ENCODE assay signal across 8 cellular contexts in the genomic region with DNA sequence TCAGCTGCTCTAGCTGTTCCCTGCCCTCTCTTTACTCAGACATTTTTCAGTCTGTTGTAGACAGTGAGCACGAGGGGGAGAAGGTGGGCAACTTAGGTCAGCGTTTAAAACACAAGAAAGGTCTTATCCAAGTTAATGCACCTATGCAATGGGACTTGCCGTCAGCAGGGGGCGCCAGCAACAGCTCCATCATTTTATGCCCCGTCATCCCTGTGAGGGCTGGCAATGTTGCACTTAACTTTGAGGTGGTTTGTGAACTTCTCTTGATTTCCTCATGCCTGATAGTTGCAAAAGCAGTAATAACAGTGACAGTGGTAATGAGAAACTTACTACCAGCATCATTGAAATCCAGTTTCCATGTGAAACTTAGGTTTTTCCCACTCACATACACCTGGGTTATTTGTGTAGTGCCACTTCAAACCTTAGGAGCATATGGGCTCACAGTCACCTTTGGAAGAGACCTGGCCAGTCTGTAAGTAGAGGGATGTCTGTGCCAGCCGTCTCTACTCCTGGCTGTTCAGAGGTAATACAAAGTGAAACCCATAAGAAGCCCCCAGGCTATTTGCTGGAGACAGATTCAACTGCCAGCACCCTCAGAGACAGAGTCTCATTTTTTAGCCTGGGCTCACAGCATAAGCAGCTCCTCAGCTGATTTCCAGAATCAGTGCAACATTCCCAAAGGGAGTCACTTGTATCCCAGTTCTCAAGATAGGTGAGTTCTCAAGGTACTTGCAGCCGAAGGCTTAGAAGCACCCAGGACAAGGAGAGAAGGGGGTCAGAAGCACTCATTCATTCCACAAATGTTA. TPM values are rescaled to one million over a fixed set of nuclear protein-coding genes. Genes with fewer than 3 reads are reported as not detected.
DNase-seq lines count a peak whose midpoint lies in the region; ATAC-seq, FAIRE-seq and TF ChIP-seq lines count a peak whose summit lies in the region.

No MANE protein-coding gene starts in this region.

- no peak overlapping the region for H3K27ac ChIP-seq in CD4-positive, CD25-positive, alpha-beta regulatory T cell (ENCODE audit: insufficient read depth, low read length, poor library complexity, severe bottlenecking)
- H3K27ac ChIP-seq in GM23248 (peak overlapping the region; percentile 99), lung (ENCODE audit: low read depth in 1 of 2, low read length in 1 of 2) (peak overlapping the region; percentile 55 to 68)

- no peak overlapping the region for H2AFZ ChIP-seq in GM23248

- 19 to 20% methylated on average over 7 of the region's 7 CpGs for WGBS in GM23248 (ENCODE audit: low coverage in 1 of 2, low lambda C conversion rate in 2 of 2, missing lambda C conversion rate in 2 of 2), 2 experiments
- 22 to 24% methylated on average over 7 of the region's 7 CpGs for WGBS in lung, 2 donors

- no peak for FAIRE-seq in RCC 7860 (lab: Jason Lieb, UNC)

- H3K4me3 ChIP-seq in CD4-positive, CD25-positive, alpha-beta regulatory T cell (ENCODE audit: low read depth, low read length) = no peak overlapping the region
- H3K4me3 ChIP-seq in GM23248 (0 out of 2 replicates have a peak overlapping the region, but pooled peaks have one; percentile 13), lung (no peak overlapping the region)

- no peaks in the 10 kb centered on the region for H3K9me3 ChIP-seq in CD4-positive, CD25-positive, alpha-beta regulatory T cell (ENCODE audit: control insufficient read depth in 2 of 2, low read length in 2 of 2)
- no peaks in the 10 kb centered on the region for H3K9me3 ChIP-seq in GM23248 (ENCODE audit: low read depth)
- H3K9me3 ChIP-seq in lung (ENCODE audit: control insufficient read depth in 2 of 2, insufficient read depth in 1 of 2, low read length in 1 of 2) = no peaks in the 10 kb centered on the region

- ATAC-seq in CD4-positive, CD25-positive, alpha-beta regulatory T cell (ENCODE audit: low read depth in 2 of 2) = peak; percentile 65 to 71
- peak; percentile 59 for ATAC-seq in lung (ENCODE audit: insufficient read depth, low FRiP score)

- H3K36me3 ChIP-seq in CD4-positive, CD25-positive, alpha-beta regulatory T cell (ENCODE audit: control insufficient read depth, insufficient read depth, low read length) = peaks cover 27% of the 10 kb centered on the region
- H3K36me3 ChIP-seq in GM23248 (ENCODE audit: low read depth) (peaks cover 25% of the 10 kb centered on the region), lung (ENCODE audit: control insufficient read depth in 2 of 2, insufficient read depth in 2 of 2, low read length in 2 of 2) (peaks cover 11 to 33% of the 10 kb centered on the region in 2 donors)

- peaks cover 0 to 10% (median 7%) of the 10 kb centered on the region in 4 donors for H3K4me1 Mint-ChIP-seq in CD4-positive, CD25-positive, alpha-beta regulatory T cell
- H3K4me1 Mint-ChIP-seq in dendritic cell treated with granulocyte-macrophage colony-stimulating factor and Interleukin-4, amounts not matched to agents 40 ng/mL and 50 ng/mL, for 4 days (ENCODE audit: low read depth) = peaks cover 13% of the 10 kb centered on the region

- in situ Hi-C loops in GM23248 (cut with MboI) = no loop called here

- no peaks in the 10 kb centered on the region for H3K27me3 ChIP-seq in CD4-positive, CD25-positive, alpha-beta regulatory T cell (ENCODE audit: control insufficient read depth, insufficient read depth, low read length)
- H3K27me3 ChIP-seq in GM23248 (replicated peaks; ENCODE audit: insufficient read depth) (no peaks in the 10 kb centered on the region), lung (ENCODE audit: control insufficient read depth, insufficient read depth) (no peaks in the 10 kb centered on the region)

- no peaks in the 10 kb centered on the region for H3K9me2 ChIP-seq in GM23248 (ENCODE audit: insufficient read depth)

- H3K27ac Mint-ChIP-seq in CD4-positive, CD25-positive, alpha-beta regulatory T cell = peak overlapping the region in 2 of 3 donors; percentile 35 to 91
- H3K27ac Mint-ChIP-seq in dendritic cell treated with granulocyte-macrophage colony-stimulating factor and Interleukin-4, amounts not matched to agents 40 ng/mL and 50 ng/mL, for 4 days = peak overlapping the region; percentile 50

- peak overlapping the region; percentile 89 for H3K9ac ChIP-seq in GM23248

- peak; percentile 58 to 85 (median 75) for DNase-seq in CD4-positive, CD25-positive, alpha-beta regulatory T cell
- peak; percentile 95 for DNase-seq in GM23248
- peak; percentile 56 for DNase-seq in NCI-H345 treated with DMSO at 0.1 percent for 48 hours (lab: John Stamatoyannopoulos, UW; ENCODE audit: unreplicated experiment)
- peak; percentile 63 to 64 for DNase-seq in activated CD4-positive, alpha-beta T cell treated with anti-CD3 and anti-CD28 coated beads, Interleukin-2, amount 50 U/mL, for 24 hours (ENCODE audit: low read depth in 1 of 2, low spot score in 1 of 2)
- peak; percentile 78 for DNase-seq in lung (ENCODE audit: low spot score)
- peak; percentile 55 for DNase-seq in stimulated activated CD8-positive, alpha-beta memory T cell treated with anti-CD3 and anti-CD28 coated beads, Interleukin-15, amount 100 ng/mL, for 1 hour (ENCODE audit: low read depth)
- DNase-seq in RCC 7860 (ENCODE audit: low spot score) = no peak

- intact Hi-C loops in dendritic cell treated with granulocyte-macrophage colony-stimulating factor and Interleukin-4, amounts not matched to agents 40 ng/mL and 50 ng/mL, for 4 days (cut with micrococcal nuclease) = no loop called here

- H3K9me3 Mint-ChIP-seq in CD4-positive, CD25-positive, alpha-beta regulatory T cell = no peaks in the 10 kb centered on the region
- H3K9me3 Mint-ChIP-seq in dendritic cell treated with granulocyte-macrophage colony-stimulating factor and Interleukin-4, amounts not matched to agents 40 ng/mL and 50 ng/mL, for 4 days = no peaks in the 10 kb centered on the region

- peaks cover 16% of the 10 kb centered on the region; the same call in 1 of the 2 replicates for H3K79me2 ChIP-seq in GM23248 (ENCODE audit: insufficient read depth)

- H3F3A ChIP-seq in GM23248 (ENCODE audit: insufficient read depth) = peaks cover 68% of the 10 kb centered on the region

- no peaks in the 10 kb centered on the region for H4K20me1 ChIP-seq in GM23248 (ENCODE audit: insufficient read depth)

- H3K4me3 Mint-ChIP-seq in CD4-positive, CD25-positive, alpha-beta regulatory T cell = peak overlapping the region in 1 of 4 donors; percentile 29
- no peak overlapping the region for H3K4me3 Mint-ChIP-seq in dendritic cell treated with granulocyte-macrophage colony-stimulating factor and Interleukin-4, amounts not matched to agents 40 ng/mL and 50 ng/mL, for 4 days

- TF ChIP-seq CTCF in lung (IDR thresholded peaks at IDR 0.05; ENCODE audit: control extremely low read depth, extremely low read depth) = peak; percentile 65

- H3K4me1 ChIP-seq in CD4-positive, CD25-positive, alpha-beta regulatory T cell (ENCODE audit: control insufficient read depth, insufficient read depth, low read length, poor library complexity, severe bottlenecking) = peaks cover 5% of the 10 kb centered on the region
- peaks cover 31% of the 10 kb centered on the region for H3K4me1 ChIP-seq in GM23248 (ENCODE audit: insufficient read depth)
- no peaks in the 10 kb centered on the region for H3K4me1 ChIP-seq in lung (ENCODE audit: control insufficient read depth in 2 of 2, insufficient read depth in 2 of 2, low read length in 2 of 2)

- H3K36me3 Mint-ChIP-seq in CD4-positive, CD25-positive, alpha-beta regulatory T cell = peaks cover 28% of the 10 kb centered on the region
- H3K36me3 Mint-ChIP-seq in dendritic cell treated with granulocyte-macrophage colony-stimulating factor and Interleukin-4, amounts not matched to agents 40 ng/mL and 50 ng/mL, for 4 days (ENCODE audit: low read depth) = peaks cover 100% of the 10 kb centered on the region

- H3K27me3 Mint-ChIP-seq in CD4-positive, CD25-positive, alpha-beta regulatory T cell = no peaks in the 10 kb centered on the region
- H3K27me3 Mint-ChIP-seq in dendritic cell treated with granulocyte-macrophage colony-stimulating factor and Interleukin-4, amounts not matched to agents 40 ng/mL and 50 ng/mL, for 4 days = no peaks in the 10 kb centered on the region

- peak overlapping the region; percentile 64 for H3K4me2 ChIP-seq in GM23248 (ENCODE audit: unreplicated experiment)

RNA-seq across cellular contexts. Expression of a gene that starts 44.8 kb away (rescaled TPM):
- total RNA-seq in CD4-positive, CD25-positive, alpha-beta regulatory T cell = 9.4 TPM
- 1 to 10 TPM in 2 of 4 donors, under 1 TPM in 2; 0.71 to 2.6 (median 0.91) TPM for polyA plus RNA-seq in CD4-positive, CD25-positive, alpha-beta regulatory T cell
- 583 and 780 TPM in 2 replicates for total RNA-seq in GM23248 (2014; rRNA removed; shearing (Covaris generic))
- polyA plus RNA-seq in GM23248 (2016; fragmentation: Nextera tagmentation; extraction: Ambion mirVana) (248 TPM in 2 replicates), lung (100 to 1,000 TPM; 299 to 824 TPM)
- total RNA-seq in lung = 100 to 1,000 TPM; 251 to 389 TPM

RNA-seq across cellular contexts. Expression of a gene that starts 46.1 kb away (rescaled TPM):
- 111 TPM for total RNA-seq in CD4-positive, CD25-positive, alpha-beta regulatory T cell
- polyA plus RNA-seq in CD4-positive, CD25-positive, alpha-beta regulatory T cell = 100 to 1,000 TPM; 119 to 142 (median 137) TPM
- total RNA-seq in GM23248 (2014; rRNA removed; shearing (Covaris generic)) = 110 and 117 TPM in 2 replicates
- polyA plus RNA-seq in GM23248 (2016; fragmentation: Nextera tagmentation; extraction: Ambion mirVana) (424 and 434 TPM in 2 replicates), lung (100 to 1,000 TPM; 173 to 249 TPM)
- total RNA-seq in lung = 100 to 1,000 TPM in 1 of 2 donors, 10 to 100 TPM in 1; 53.5 to 237 TPM

Comparison
In these comparisons a context has a peak if more than half of its experiments do, and no peak if none do; other contexts are left out.
1. RNA of a gene that starts 44.8 kb away (total RNA-seq): 583 to 780 TPM in GM23248 and 251 to 389 TPM in lung; 9.4 TPM in CD4-positive, CD25-positive, alpha-beta regulatory T cell (single experiment); every median in the first group is over 10 times any median in the second.